In the genomic region with DNA sequence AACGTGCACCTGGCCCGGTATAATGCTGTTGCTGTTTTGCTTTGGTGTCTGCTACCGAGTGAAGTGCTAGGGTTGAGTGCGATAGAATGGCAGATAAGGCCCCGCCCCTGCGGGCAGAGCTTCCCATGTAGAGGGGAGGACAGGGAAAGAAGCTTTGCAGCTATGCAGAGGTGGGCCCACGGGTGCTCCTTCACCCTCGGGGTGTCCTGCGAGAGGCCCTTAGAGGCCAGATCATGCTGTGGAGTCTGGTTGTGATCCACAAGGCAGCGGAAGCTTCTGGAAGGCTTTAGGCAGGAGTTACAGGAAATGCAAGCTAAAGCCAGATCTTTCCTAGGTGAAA, we compare ENCODE assay signal across 13 cellular contexts. TPM values are rescaled to one million over a fixed set of nuclear protein-coding genes. Genes with fewer than 3 reads are reported as not detected.
A peak's percentile ranks its signal among the peaks of the same experiment; 100 is the strongest.
DNase-seq lines count a peak whose midpoint lies in the region; ATAC-seq and TF ChIP-seq lines count a peak whose summit lies in the region.
"Had no signal": no experiment of that assay in that cellular context is flagged by ENCODE, and none has a peak within 500 bp of the region (broad histone marks: within the 10 kb centered on the region; RNA-seq: fewer than 3 reads in every experiment).

No MANE protein-coding gene starts in this region.

- no peaks in the 10 kb centered on the region for H3K9me3 Mint-ChIP-seq in Calu3 (ENCODE audit: low read depth, unreplicated experiment)
- H3K9me3 Mint-ChIP-seq: stimulated activated naive CD8-positive, alpha-beta T cell treated with anti-CD3 and anti-CD28 coated beads, Interleukin-15, Interleukin-2, amounts not matched to agents 100 ng/mL and 50 ng/mL, for 24 hours had no signal

- H3K36me3 ChIP-seq in psoas muscle (ENCODE audit: insufficient read depth in 1 of 2, low read depth in 1 of 2), result no peaks in the 10 kb centered on the region
- H3K36me3 ChIP-seq: brain microvascular endothelial cell had no signal

- no peak overlapping the region for H3K4me3 ChIP-seq in right cardiac atrium (ENCODE audit: low read length)
- peak overlapping the region; percentile 79 for H3K4me3 ChIP-seq in psoas muscle

- BruUV-seq in Calu3 (replicated peaks; lab: Mats Ljungman, UMichigan), result no TSS peak

- DNase-seq in Calu3 (no peak), RWPE1 (ENCODE audit: low spot score) (no peak), right cardiac atrium (peak in 2 of 3 donors; percentile 8 to 54), psoas muscle (no peak), activated gamma-delta T cell (lab: John Stamatoyannopoulos, UW) (no peak), cerebellum (ENCODE audit: low spot score) (no peak)
- DNase-seq: KBM-7, midbrain had no signal

- H3K36me3 Mint-ChIP-seq in Calu3 (ENCODE audit: insufficient read depth, unreplicated experiment), result peaks cover 43% of the 10 kb centered on the region

- H3K27me3 ChIP-seq in right cardiac atrium (ENCODE audit: control insufficient read depth, insufficient read depth), result no peaks in the 10 kb centered on the region
- no peaks in the 10 kb centered on the region for H3K27me3 ChIP-seq in psoas muscle (ENCODE audit: insufficient read depth in 3 of 3, low read length in 2 of 3)
- H3K27me3 ChIP-seq: brain microvascular endothelial cell, foreskin keratinocyte had no signal

- peaks cover 41% of the 10 kb centered on the region for H3K4me1 Mint-ChIP-seq in Calu3 (ENCODE audit: low read depth, unreplicated experiment)

- H3K9me3 ChIP-seq in right cardiac atrium (ENCODE audit: control insufficient read depth, low read length) (no peaks in the 10 kb centered on the region), psoas muscle (no peaks in the 10 kb centered on the region)

- TF ChIP-seq CTCF in Calu3 (IDR thresholded peaks at IDR 0.05; ENCODE audit: unreplicated experiment) (no peak), RWPE1 (conservative IDR thresholded peaks at IDR 0.05; ENCODE audit: low read depth) (no peak), psoas muscle (IDR thresholded peaks at IDR 0.05) (no peak)

- WGBS in right cardiac atrium, result 68% methylated on average over 10 of the region's 10 CpGs
- WGBS in psoas muscle, 3 donors, result 58 to 76% (median 63%) methylated on average over 10 of the region's 10 CpGs

- peaks cover 10% of the 10 kb centered on the region for H3K4me1 ChIP-seq in right cardiac atrium (ENCODE audit: control insufficient read depth, insufficient read depth, low read length)
- H3K4me1 ChIP-seq in psoas muscle, result peaks cover 39% of the 10 kb centered on the region

- POLR2A ChIA-PET in RWPE1 (lab: Yijun Ruan, JAX; ENCODE audit: low non-redundant PET), result interaction anchor here (1.3 kb wide), 1 partner anchor 27 kb away, joined by 3 read pairs; no protein-coding TSS in a partner anchor

- no peaks in the 10 kb centered on the region for H3K27me3 Mint-ChIP-seq in Calu3 (ENCODE audit: unreplicated experiment)

- intact Hi-C loops in Calu3 (cut with micrococcal nuclease; ENCODE audit: unreplicated experiment), result loop anchor here (10.0 kb wide), 1 partner anchor 69 kb away; no protein-coding TSS in a partner anchor
- intact Hi-C loops in right cardiac atrium (cut with DNase I), result loop anchor here in 3 of 4 donors (5.0 to 10.0 kb wide), 4 partner anchors 59 to 281 kb away; partner anchors contain the start of genes NDUFS8 (in 1 of the 3) and TCIRG1 (in 1 of the 3)
- intact Hi-C loops in psoas muscle (cut with DNase I), result no loop called here

- CTCF ChIA-PET in Calu3 (lab: Charles Lee) (no interaction called here), RWPE1 (lab: Yijun Ruan, JAX) (no interaction called here)

- peak overlapping the region; percentile 98 for H3K4me3 Mint-ChIP-seq in Calu3 (ENCODE audit: low read depth, unreplicated experiment)
- H3K4me3 Mint-ChIP-seq: stimulated activated naive CD8-positive, alpha-beta T cell treated with anti-CD3 and anti-CD28 coated beads, Interleukin-15, Interleukin-2, amounts not matched to agents 100 ng/mL and 50 ng/mL, for 24 hours had no signal

- peak overlapping the region; percentile 95 for H3K27ac Mint-ChIP-seq in Calu3 (ENCODE audit: unreplicated experiment)
- H3K27ac Mint-ChIP-seq: stimulated activated naive CD8-positive, alpha-beta T cell treated with anti-CD3 and anti-CD28 coated beads, Interleukin-15, Interleukin-2, amounts not matched to agents 100 ng/mL and 50 ng/mL, for 24 hours had no signal

- ATAC-seq in right cardiac atrium, result no peak
- no peak for ATAC-seq in psoas muscle
- ATAC-seq in GM19328 (IDR thresholded peaks at IDR 0.05; ENCODE audit: unreplicated experiment), result no peak
- ATAC-seq in HG03159 (IDR thresholded peaks at IDR 0.05; ENCODE audit: unreplicated experiment), result no peak

- peak overlapping the region; percentile 93 for H3K27ac ChIP-seq in RWPE1
- H3K27ac ChIP-seq in right cardiac atrium (ENCODE audit: low read length), result peak overlapping the region; percentile 80
- peak overlapping the region; percentile 83 for H3K27ac ChIP-seq in psoas muscle
- H3K27ac ChIP-seq: foreskin keratinocyte had no signal

RNA-seq across cellular contexts. Expression of gene LRP5, which starts 3.2 kb away (rescaled TPM):
- total RNA-seq in Calu3 (2022) (64.8 and 82.0 TPM in 2 replicates), right cardiac atrium (10 to 100 TPM; 61.6 to 88.8 (median 75.4) TPM), psoas muscle (10 to 100 TPM; 16.7 to 19.2 (median 17.9) TPM), cerebellum (15.7 TPM)
- polyA plus RNA-seq in right cardiac atrium (57.1 TPM), psoas muscle (1 to 10 TPM; 5.3 to 8.0 (median 6.5) TPM)

RNA-seq across cellular contexts. Expression of gene C11orf24, which starts 43.8 kb away (rescaled TPM):
- total RNA-seq in Calu3 (2022) (46.3 and 52.3 TPM in 2 replicates), right cardiac atrium (10 to 100 TPM; 18.9 to 40.1 (median 25.3) TPM), psoas muscle (10 to 100 TPM in 3 of 4 donors, 1 to 10 TPM in 1; 9.0 to 22.2 (median 19.1) TPM), cerebellum (10.6 TPM)
- polyA plus RNA-seq in right cardiac atrium (28.7 TPM), psoas muscle (10 to 100 TPM; 12.3 to 49.8 (median 23.3) TPM)

Comparison
In these comparisons a context has a peak if more than half of its experiments do, and no peak if none do; other contexts are left out.
1. DNase-seq: peak in right cardiac atrium (2 of 3); none in Calu3 (single experiment), RWPE1 (single experiment), psoas muscle (0 of 2), activated gamma-delta T cell (single experiment) and cerebellum (single experiment).
2. intact Hi-C loops: an anchor here in Calu3 (10.0 kb wide) and right cardiac atrium (5.0 to 10.0 kb wide); none called in psoas muscle.
3. Peak in every context shown above with its lines, with median percentiles within 50 percentile points of each other: H3K27ac ChIP-seq.